ENCODE assay signal across 10 cellular contexts in the genomic region with DNA sequence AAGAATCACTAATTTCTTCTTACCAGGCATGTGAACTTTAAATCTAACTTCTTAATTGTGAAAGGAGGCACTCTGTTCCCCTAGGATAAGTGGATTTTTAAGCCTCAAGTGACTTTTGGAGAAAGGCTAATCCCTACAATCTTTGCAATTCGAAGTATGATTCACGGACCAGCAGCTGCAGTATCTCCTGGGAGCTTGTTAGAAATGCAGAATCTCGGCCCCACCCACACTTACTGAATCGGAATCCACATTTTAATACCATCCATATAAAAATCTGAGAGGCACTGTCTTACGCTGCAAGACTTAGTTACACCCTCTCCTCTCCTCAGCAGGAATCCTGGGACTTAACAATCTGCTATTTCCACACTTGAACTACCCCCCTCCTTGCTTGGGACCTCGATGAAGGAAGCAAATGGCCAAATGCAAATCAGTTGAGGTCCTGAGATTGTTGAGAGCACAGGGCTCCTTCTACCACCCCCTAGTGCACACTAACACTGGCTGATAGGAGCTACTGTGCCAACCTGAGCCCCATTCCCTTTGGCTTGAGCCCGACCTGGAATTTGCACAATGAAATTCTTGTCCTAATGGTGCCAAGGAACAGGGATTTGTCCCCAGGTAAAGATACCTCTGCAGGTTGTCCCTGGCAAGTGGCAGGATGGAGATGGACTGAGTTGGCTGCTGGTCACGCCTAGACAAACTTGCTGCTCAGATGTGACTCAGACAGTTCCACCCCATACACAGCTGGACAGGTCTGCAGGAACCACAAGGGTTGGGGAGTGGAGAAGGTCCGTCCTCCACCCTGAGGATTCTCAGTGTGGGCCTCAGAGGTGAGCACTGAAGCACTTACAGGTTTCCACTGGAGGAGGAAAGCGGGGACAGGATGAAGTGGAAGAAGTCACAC. TPM values are rescaled to one million over a fixed set of nuclear protein-coding genes. Genes with fewer than 3 reads are reported as not detected.
DNase-seq lines count a peak whose midpoint lies in the region; ATAC-seq and TF ChIP-seq lines count a peak whose summit lies in the region.
"Had no signal": no experiment of that assay in that cellular context is flagged by ENCODE, and none has a peak within 500 bp of the region (broad histone marks: within the 10 kb centered on the region; RNA-seq: fewer than 3 reads in every experiment).

No MANE protein-coding gene starts in this region.

- no peak overlapping the region for H3K4me3 ChIP-seq in MG63
- no peak overlapping the region for H3K4me3 ChIP-seq in fibroblast of mammary gland (ENCODE audit: control insufficient read depth, low read depth, low read length)
- H3K4me3 ChIP-seq in gastrocnemius medialis = no peak overlapping the region

- no peaks in the 10 kb centered on the region for H3K27me3 ChIP-seq in MG63
- no peaks in the 10 kb centered on the region for H3K27me3 ChIP-seq in gastrocnemius medialis

- ATAC-seq in gastrocnemius medialis (peak in 1 of 2 donors; percentile 31), left colon (no peak), HG03439 (IDR thresholded peaks at IDR 0.05; ENCODE audit: unreplicated experiment) (no peak), GM18907 (IDR thresholded peaks at IDR 0.05; ENCODE audit: unreplicated experiment) (no peak)
- ATAC-seq: activated T-cell treated with anti-CD3 and anti-CD28 coated beads, Interleukin-2, amount 50 U/mL, for 72 hours had no signal

- H3K4me1 ChIP-seq in gastrocnemius medialis = peaks cover 46 to 54% of the 10 kb centered on the region in 2 donors

- TF ChIP-seq POLR2A in gastrocnemius medialis (IDR thresholded peaks at IDR 0.05) = no peak

- DNase-seq in MG63 (peak; percentile 52), fibroblast of mammary gland (ENCODE audit: low read depth) (peak; percentile 89), gastrocnemius medialis (no peak), left colon (no peak)
- no peak for DNase-seq in activated naive CD4-positive, alpha-beta T cell treated with Interleukin-2 at 50 U/mL for 16 hours
- DNase-seq: activated T-cell treated with anti-CD3 and anti-CD28 coated beads, Interleukin-2, amount 50 U/mL, for 72 hours; RPMI8226 had no signal

- H3K36me3 ChIP-seq in MG63 = peaks cover 56% of the 10 kb centered on the region
- peaks cover 0 to 23% of the 10 kb centered on the region in 2 donors for H3K36me3 ChIP-seq in gastrocnemius medialis

- no peaks in the 10 kb centered on the region for H3K9me3 ChIP-seq in MG63
- H3K9me3 ChIP-seq in gastrocnemius medialis = no peaks in the 10 kb centered on the region

- TF ChIP-seq CTCF in GM12872 (IDR thresholded peaks at IDR 0.05; ENCODE audit: insufficient read depth, low read depth, low read length) (peak; percentile 30; the same call in 1 of the 3 replicates), fibroblast of mammary gland (conservative IDR thresholded peaks at IDR 0.05; ENCODE audit: control insufficient read depth, insufficient read depth, low read depth, low read length) (peak; percentile 8), gastrocnemius medialis (IDR thresholded peaks at IDR 0.05 in 4 of 5, conservative IDR thresholded peaks at IDR 0.05 in 1 of 5) (no peak)

- intact Hi-C loops in gastrocnemius medialis (cut with DNase I; ENCODE audit: low total_unique reads) = no loop called here
- intact Hi-C loops in left colon (cut with DNase I, micrococcal nuclease) = no loop called here

- peak overlapping the region; percentile 25 to 37 (median 34) for H3K27ac ChIP-seq in gastrocnemius medialis

- in situ Hi-C loops in gastrocnemius medialis (cut with MboI; ENCODE audit: low sequenced_read_pairs in 4 of 4) = no loop called here

RNA-seq across cellular contexts. Expression of a gene that starts 20.8 kb away (rescaled TPM):
- 5.6 and 15.5 TPM in 2 replicates for total RNA-seq in MG63 (2014; rRNA removed; shearing (Covaris generic); ENCODE audit: low replicate concordance)
- total RNA-seq in gastrocnemius medialis (10 to 100 TPM in 1 of 4 donors, 1 to 10 TPM in 3; 5.0 to 19.9 (median 7.9) TPM), left colon (1 to 10 TPM; 5.0 to 5.1 TPM)

RNA-seq across cellular contexts. Expression of a gene that starts 36.2 kb away (rescaled TPM):
- 0.05 and 0.20 TPM in 2 replicates for total RNA-seq in MG63 (2014; rRNA removed; shearing (Covaris generic); ENCODE audit: low replicate concordance)
- total RNA-seq in gastrocnemius medialis = under 1 TPM in 3 of 4 donors, not detected in 1; 0.13 to 0.36 (median 0.27) TPM
- under 1 TPM; 0.09 to 0.20 TPM for total RNA-seq in left colon

RNA-seq across cellular contexts. Expression of a gene that starts 48.5 kb away (rescaled TPM):
- total RNA-seq in MG63 (2014; rRNA removed; shearing (Covaris generic); ENCODE audit: low replicate concordance) = 0.62 and 1.8 TPM in 2 replicates
- 1 to 10 TPM in 2 of 4 donors, under 1 TPM in 1, not detected in 1; 0.71 to 2.3 (median 1.4) TPM for total RNA-seq in gastrocnemius medialis
- total RNA-seq in left colon = 10 to 100 TPM; 13.7 to 27.9 TPM

Comparison
In these comparisons a context has a peak if more than half of its experiments do, and no peak if none do; other contexts are left out.
1. CTCF ChIP-seq: peak in GM12872 (single experiment) and fibroblast of mammary gland (single experiment); none in gastrocnemius medialis (0 of 5).
2. DNase-seq: peak in MG63 (single experiment) and fibroblast of mammary gland (single experiment); none in gastrocnemius medialis (0 of 2), activated naive CD4-positive, alpha-beta T cell treated with Interleukin-2 at 50 U/mL for 16 hours (single experiment) and left colon (0 of 2).